ENCODE assay signal across 1 cellular context in the genomic region with DNA sequence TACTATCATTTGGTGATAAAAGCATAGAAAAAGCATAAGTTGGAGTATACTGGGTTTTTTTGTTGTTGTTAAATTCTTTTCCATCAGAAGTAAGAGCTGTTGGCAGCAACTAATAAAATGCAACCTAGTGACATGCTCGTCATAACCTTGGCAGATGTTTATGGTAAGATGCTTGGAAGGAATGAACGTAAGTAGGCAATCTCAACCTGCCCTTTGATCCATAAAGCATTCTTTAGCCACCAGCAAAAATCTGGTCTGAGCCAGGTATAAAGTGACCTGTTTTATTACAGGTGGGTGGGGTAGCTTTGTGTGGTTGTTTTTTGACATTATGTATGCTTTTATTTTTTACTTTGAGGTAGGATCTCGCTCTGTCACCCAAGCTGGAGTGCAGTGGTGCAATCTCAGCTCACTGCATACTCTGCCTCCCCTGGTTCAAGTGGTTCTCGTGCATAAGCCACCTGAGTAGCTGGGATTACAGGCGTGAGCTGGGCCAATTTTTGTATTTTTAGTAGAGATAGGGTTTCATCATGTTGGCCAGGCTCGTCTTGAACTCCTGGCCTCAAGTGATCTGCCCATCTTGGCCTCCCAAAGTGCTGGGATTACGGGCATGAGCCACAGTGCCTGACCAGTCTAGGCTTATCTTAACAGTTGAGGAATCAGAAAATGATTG.
TF ChIP-seq lines count a peak whose summit lies in the region.

No MANE protein-coding gene starts in this region.

TF ChIP-seq in SK-N-SH, 30 proteins besides CTCF, POLR2A, EP300 and RAD21 (continued from another document):
- TF ChIP-seq, protein P1, sequence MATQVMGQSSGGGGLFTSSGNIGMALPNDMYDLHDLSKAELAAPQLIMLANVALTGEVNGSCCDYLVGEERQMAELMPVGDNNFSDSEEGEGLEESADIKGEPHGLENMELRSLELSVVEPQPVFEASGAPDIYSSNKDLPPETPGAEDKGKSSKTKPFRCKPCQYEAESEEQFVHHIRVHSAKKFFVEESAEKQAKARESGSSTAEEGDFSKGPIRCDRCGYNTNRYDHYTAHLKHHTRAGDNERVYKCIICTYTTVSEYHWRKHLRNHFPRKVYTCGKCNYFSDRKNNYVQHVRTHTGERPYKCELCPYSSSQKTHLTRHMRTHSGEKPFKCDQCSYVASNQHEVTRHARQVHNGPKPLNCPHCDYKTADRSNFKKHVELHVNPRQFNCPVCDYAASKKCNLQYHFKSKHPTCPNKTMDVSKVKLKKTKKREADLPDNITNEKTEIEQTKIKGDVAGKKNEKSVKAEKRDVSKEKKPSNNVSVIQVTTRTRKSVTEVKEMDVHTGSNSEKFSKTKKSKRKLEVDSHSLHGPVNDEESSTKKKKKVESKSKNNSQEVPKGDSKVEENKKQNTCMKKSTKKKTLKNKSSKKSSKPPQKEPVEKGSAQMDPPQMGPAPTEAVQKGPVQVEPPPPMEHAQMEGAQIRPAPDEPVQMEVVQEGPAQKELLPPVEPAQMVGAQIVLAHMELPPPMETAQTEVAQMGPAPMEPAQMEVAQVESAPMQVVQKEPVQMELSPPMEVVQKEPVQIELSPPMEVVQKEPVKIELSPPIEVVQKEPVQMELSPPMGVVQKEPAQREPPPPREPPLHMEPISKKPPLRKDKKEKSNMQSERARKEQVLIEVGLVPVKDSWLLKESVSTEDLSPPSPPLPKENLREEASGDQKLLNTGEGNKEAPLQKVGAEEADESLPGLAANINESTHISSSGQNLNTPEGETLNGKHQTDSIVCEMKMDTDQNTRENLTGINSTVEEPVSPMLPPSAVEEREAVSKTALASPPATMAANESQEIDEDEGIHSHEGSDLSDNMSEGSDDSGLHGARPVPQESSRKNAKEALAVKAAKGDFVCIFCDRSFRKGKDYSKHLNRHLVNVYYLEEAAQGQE (IDR thresholded peaks at IDR 0.05; ENCODE audit: low read depth, low read length): no peak
- TF ChIP-seq, protein P2, sequence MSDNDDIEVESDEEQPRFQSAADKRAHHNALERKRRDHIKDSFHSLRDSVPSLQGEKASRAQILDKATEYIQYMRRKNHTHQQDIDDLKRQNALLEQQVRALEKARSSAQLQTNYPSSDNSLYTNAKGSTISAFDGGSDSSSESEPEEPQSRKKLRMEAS (IDR thresholded peaks at IDR 0.05; ENCODE audit: low read depth): no peak
- no peak for TF ChIP-seq GABPA (IDR thresholded peaks at IDR 0.05; ENCODE audit: low read depth)
- TF ChIP-seq, protein P3, sequence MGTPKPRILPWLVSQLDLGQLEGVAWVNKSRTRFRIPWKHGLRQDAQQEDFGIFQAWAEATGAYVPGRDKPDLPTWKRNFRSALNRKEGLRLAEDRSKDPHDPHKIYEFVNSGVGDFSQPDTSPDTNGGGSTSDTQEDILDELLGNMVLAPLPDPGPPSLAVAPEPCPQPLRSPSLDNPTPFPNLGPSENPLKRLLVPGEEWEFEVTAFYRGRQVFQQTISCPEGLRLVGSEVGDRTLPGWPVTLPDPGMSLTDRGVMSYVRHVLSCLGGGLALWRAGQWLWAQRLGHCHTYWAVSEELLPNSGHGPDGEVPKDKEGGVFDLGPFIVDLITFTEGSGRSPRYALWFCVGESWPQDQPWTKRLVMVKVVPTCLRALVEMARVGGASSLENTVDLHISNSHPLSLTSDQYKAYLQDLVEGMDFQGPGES (IDR thresholded peaks at IDR 0.05; ENCODE audit: low read depth, low read length): no peak
- TF ChIP-seq MXI1 (IDR thresholded peaks at IDR 0.05; ENCODE audit: low read depth, low read length): no peak
- no peak for TF ChIP-seq NFIC (IDR thresholded peaks at IDR 0.05; ENCODE audit: borderline replicate concordance)
